ENCODE assay signal across 12 cellular contexts in genomic region chr4:26075588-26075987, GRCh38.
DNase-seq lines count a peak whose midpoint lies in the region; ATAC-seq and TF ChIP-seq lines count a peak whose summit lies in the region.
"Had no signal": no experiment of that assay in that cellular context is flagged by ENCODE, and none has a peak within 500 bp of the region (broad histone marks: within the 10 kb centered on the region; RNA-seq: fewer than 3 reads in every experiment).

No MANE protein-coding gene starts in this region.

- peak; percentile 27 for DNase-seq in ELR (ENCODE audit: low read depth)
- peak; percentile 71 for DNase-seq in PC-3
- no peak for DNase-seq in left lung
- DNase-seq in cerebellar nuclear complex (lab: John Stamatoyannopoulos, UW): no peak
- no peak for DNase-seq in PC-9
- no peak for DNase-seq in GM20000 (ENCODE audit: low spot score)
- DNase-seq in NCI-H187 (lab: John Stamatoyannopoulos, UW): no peak
- DNase-seq: aorta, DND-41, MM.1S, SK-N-SH had no signal

- POLR2A ChIA-PET in PC-3 (lab: Charles Lee; ENCODE audit: unreplicated experiment) (interaction anchor here (0.6 kb wide), 2 partner anchors 163 to 236 kb away, joined by 3 read pairs; no protein-coding TSS in a partner anchor), PC-9 (lab: Charles Lee; ENCODE audit: unreplicated experiment) (no interaction called here)

- no peak overlapping the region for H2AFZ ChIP-seq in PC-3 (ENCODE audit: low read length)
- no peak overlapping the region for H2AFZ ChIP-seq in PC-9

- H3K27me3 ChIP-seq in PC-3 (ENCODE audit: low read length) (no peaks in the 10 kb centered on the region), left lung (no peaks in the 10 kb centered on the region), PC-9 (ENCODE audit: insufficient read depth, low read depth) (no peaks in the 10 kb centered on the region)

- no TSS peak for BruUV-seq in PC-3 (replicated peaks; lab: Mats Ljungman, UMichigan)
- no TSS peak for BruUV-seq in PC-9 (replicated peaks; lab: Mats Ljungman, UMichigan)

- H3K36me3 ChIP-seq in PC-3 (ENCODE audit: low read depth, low read length) (no peaks in the 10 kb centered on the region), left lung (no peaks in the 10 kb centered on the region), PC-9 (ENCODE audit: low read depth) (no peaks in the 10 kb centered on the region)

- H3K79me2 ChIP-seq in PC-3 (ENCODE audit: low read length) (no peaks in the 10 kb centered on the region), PC-9 (ENCODE audit: low read depth) (no peaks in the 10 kb centered on the region)

- H3F3A ChIP-seq in PC-3 (ENCODE audit: low read length, unreplicated experiment) (peaks cover 5% of the 10 kb centered on the region), PC-9 (ENCODE audit: insufficient read depth, low read depth) (no peaks in the 10 kb centered on the region)

- CTCF ChIA-PET in PC-3 (lab: Charles Lee): no interaction called here
- CTCF ChIA-PET in PC-9 (lab: Charles Lee): no interaction called here

- H3K9ac ChIP-seq in PC-3 (ENCODE audit: low read length): no peak overlapping the region
- H3K9ac ChIP-seq: SK-N-SH had no signal

- H3K9me2 ChIP-seq in PC-3 (replicated peaks; ENCODE audit: low read length) (no peaks in the 10 kb centered on the region), PC-9 (ENCODE audit: insufficient read depth) (no peaks in the 10 kb centered on the region)
- H3K9me2 ChIP-seq: SK-N-SH had no signal

- H3K27ac ChIP-seq in PC-3 (ENCODE audit: low read length) (peak overlapping the region; percentile 86), left lung (peak overlapping the region; percentile 66 to 97), PC-9 (no peak overlapping the region)

- intact Hi-C loops in PC-3 (cut with micrococcal nuclease): loop anchor here (5.0 kb wide), 1 partner anchor 337 kb away; no protein-coding TSS in a partner anchor
- intact Hi-C loops in left lung (cut with DNase I): no loop called here
- intact Hi-C loops in PC-9 (cut with micrococcal nuclease; ENCODE audit: unreplicated experiment): no loop called here

- peak overlapping the region; percentile 35; the same call in 1 of the 2 replicates for H3K4me3 ChIP-seq in PC-3 (ENCODE audit: low read length)
- no peak overlapping the region for H3K4me3 ChIP-seq in left lung
- no peak overlapping the region for H3K4me3 ChIP-seq in PC-9

- H3K4me1 ChIP-seq in PC-3 (ENCODE audit: insufficient read depth, low read length) (peaks cover 34% of the 10 kb centered on the region), left lung (peaks cover 0 to 75% of the 10 kb centered on the region in 2 donors), PC-9 (replicated peaks; ENCODE audit: insufficient read depth) (0 out of 2 replicates have a peak, but pooled peaks cover 3% of the 10 kb centered on the region)

- H3K4me2 ChIP-seq in PC-3 (ENCODE audit: low read length): peak overlapping the region; percentile 70
- H3K4me2 ChIP-seq in PC-9: no peak overlapping the region
- H3K4me2 ChIP-seq: SK-N-SH had no signal

- H3K9me3 ChIP-seq in PC-3 (ENCODE audit: low read length): no peaks in the 10 kb centered on the region
- H3K9me3 ChIP-seq in left lung: no peaks in the 10 kb centered on the region
- no peaks in the 10 kb centered on the region; the same call in 1 of the 2 replicates for H3K9me3 ChIP-seq in PC-9 (ENCODE audit: insufficient read depth, low read depth)
- H3K9me3 ChIP-seq: SK-N-SH had no signal

- ATAC-seq in GM21737 (IDR thresholded peaks at IDR 0.05; ENCODE audit: unreplicated experiment) (peak; percentile 7), PC-3 (peak; percentile 55), left lung (no peak)

- TF ChIP-seq CTCF in PC-3 (conservative IDR thresholded peaks at IDR 0.05; ENCODE audit: low read depth, low read length): no peak
- TF ChIP-seq CTCF in left lung (IDR thresholded peaks at IDR 0.05): no peak
- TF ChIP-seq CTCF in PC-9 (conservative IDR thresholded peaks at IDR 0.05): no peak
- TF ChIP-seq CTCF in GM20000 (IDR thresholded peaks at IDR 0.05; ENCODE audit: extremely low read depth, missing control alignments): no peak

- no peaks in the 10 kb centered on the region for H4K20me1 ChIP-seq in PC-3 (ENCODE audit: low read length)
- no peaks in the 10 kb centered on the region for H4K20me1 ChIP-seq in PC-9 (ENCODE audit: insufficient read depth)

Comparison
In these comparisons a context has a peak if more than half of its experiments do, and no peak if none do; other contexts are left out.
1. DNase-seq: peak in ELR (single experiment) and PC-3 (single experiment); none in left lung (0 of 2), cerebellar nuclear complex (0 of 2), PC-9 (0 of 2), GM20000 (single experiment) and NCI-H187 (0 of 2).